ENCODE assay signal across 8 cellular contexts in the genomic region with DNA sequence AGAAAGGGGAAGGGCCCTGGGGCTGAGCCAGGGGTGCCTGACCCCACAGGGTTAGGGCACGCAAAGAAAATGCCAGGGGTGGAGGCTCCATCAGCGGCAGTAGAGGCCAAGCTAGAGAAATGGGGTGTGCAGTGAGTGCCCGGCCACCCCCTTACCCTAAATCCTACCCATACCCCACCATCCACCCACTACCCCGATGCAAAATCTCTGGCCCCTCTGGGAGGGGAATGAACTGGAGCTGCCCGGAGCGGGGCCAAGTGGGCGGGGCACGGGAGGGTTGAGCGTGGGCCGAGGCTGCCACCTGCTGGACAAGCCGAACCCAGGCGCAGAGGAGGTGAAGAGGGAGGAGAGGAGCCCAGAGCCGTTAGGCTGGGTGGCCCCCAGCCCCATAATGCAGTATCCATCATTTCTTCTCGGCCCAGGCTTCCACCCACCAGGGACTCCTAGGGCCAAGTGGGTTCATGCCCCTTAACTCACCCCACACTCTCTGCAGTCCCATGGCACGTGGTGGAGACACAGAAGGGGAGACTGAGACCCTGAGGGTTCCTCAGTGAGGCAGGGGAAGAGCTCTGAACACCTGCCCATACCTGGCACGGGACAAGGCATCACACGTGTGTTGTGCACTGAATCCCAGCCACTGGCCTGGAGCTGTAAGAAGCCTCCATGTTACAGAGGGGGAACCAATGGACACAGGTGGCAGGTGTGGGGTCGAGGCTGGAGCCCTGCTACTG. TPM values are rescaled to one million over a fixed set of nuclear protein-coding genes. Genes with fewer than 3 reads are reported as not detected.
DNase-seq lines count a peak whose midpoint lies in the region; ATAC-seq and TF ChIP-seq lines count a peak whose summit lies in the region.

No MANE protein-coding gene starts in this region.

- peak; percentile 34 to 44 (median 43) for DNase-seq in CD4-positive, CD25-positive, alpha-beta regulatory T cell
- DNase-seq in HL-60 (ENCODE audit: low read depth in 1 of 2, low spot score in 1 of 2) = peak in 1 of 2 experiments; percentile 48
- DNase-seq in RKO (ENCODE audit: low spot score) = peak; percentile 26
- peak; percentile 51 for DNase-seq in activated T-helper 9 cell treated with anti-CD3 and anti-CD28 coated beads, Interleukin-2, amount 50 U/mL, for 16 hours (ENCODE audit: low read depth)
- peak; percentile 39 for DNase-seq in fibroblast of villous mesenchyme (ENCODE audit: low read depth)
- peak; percentile 34 for DNase-seq in occipital lobe (lab: John Stamatoyannopoulos, UW)
- peak; percentile 25 for DNase-seq in thoracic aorta (ENCODE audit: low spot score)

- peaks cover 5% of the 10 kb centered on the region for H3K4me1 ChIP-seq in CD4-positive, CD25-positive, alpha-beta regulatory T cell (ENCODE audit: control insufficient read depth, insufficient read depth, low read length, poor library complexity, severe bottlenecking)
- H3K4me1 ChIP-seq in thoracic aorta (ENCODE audit: control insufficient read depth in 1 of 2, low read depth in 2 of 2) = peaks cover 0 to 2% of the 10 kb centered on the region in 2 donors

- H3K9me3 Mint-ChIP-seq in CD4-positive, CD25-positive, alpha-beta regulatory T cell = no peaks in the 10 kb centered on the region

- H3K27ac Mint-ChIP-seq in CD4-positive, CD25-positive, alpha-beta regulatory T cell = no peak overlapping the region

- H3K4me3 Mint-ChIP-seq in CD4-positive, CD25-positive, alpha-beta regulatory T cell = no peak overlapping the region

- ATAC-seq in CD4-positive, CD25-positive, alpha-beta regulatory T cell (ENCODE audit: low read depth in 2 of 2) = peak; percentile 36 to 69
- no peak for ATAC-seq in thoracic aorta (ENCODE audit: insufficient number of reproducible peaks, low FRiP score, low read depth)
- ATAC-seq in HG03457 (IDR thresholded peaks at IDR 0.05; ENCODE audit: unreplicated experiment) = no peak

- no peaks in the 10 kb centered on the region for H3K9me3 ChIP-seq in CD4-positive, CD25-positive, alpha-beta regulatory T cell (ENCODE audit: control insufficient read depth in 2 of 2, low read length in 2 of 2)
- H3K9me3 ChIP-seq in thoracic aorta = no peaks in the 10 kb centered on the region

- H3K27me3 Mint-ChIP-seq in CD4-positive, CD25-positive, alpha-beta regulatory T cell = peaks cover 5% of the 10 kb centered on the region

- no peaks in the 10 kb centered on the region for H3K36me3 Mint-ChIP-seq in CD4-positive, CD25-positive, alpha-beta regulatory T cell

- TF ChIP-seq CTCF in HL-60 (IDR thresholded peaks at IDR 0.05; ENCODE audit: insufficient read depth, low read length) (peak; percentile 62), fibroblast of villous mesenchyme (IDR thresholded peaks at IDR 0.05; ENCODE audit: insufficient read depth, low read depth, low read length) (peak; percentile 87), thoracic aorta (IDR thresholded peaks at IDR 0.05) (peak; percentile 94)

- no peaks in the 10 kb centered on the region for H3K36me3 ChIP-seq in CD4-positive, CD25-positive, alpha-beta regulatory T cell (ENCODE audit: control insufficient read depth, insufficient read depth, low read length)
- H3K36me3 ChIP-seq in thoracic aorta = no peaks in the 10 kb centered on the region

- H3K4me1 Mint-ChIP-seq in CD4-positive, CD25-positive, alpha-beta regulatory T cell = peaks cover 0 to 2% (median 0%) of the 10 kb centered on the region in 4 donors

- H3K4me3 ChIP-seq in CD4-positive, CD25-positive, alpha-beta regulatory T cell (ENCODE audit: low read depth, low read length) = no peak overlapping the region
- H3K4me3 ChIP-seq in HL-60 (replicated peaks; ENCODE audit: insufficient read depth, low read length) = no peak overlapping the region
- no peak overlapping the region for H3K4me3 ChIP-seq in fibroblast of villous mesenchyme (ENCODE audit: low read depth, low read length)
- H3K4me3 ChIP-seq in thoracic aorta = no peak overlapping the region

- no peak overlapping the region for H3K27ac ChIP-seq in CD4-positive, CD25-positive, alpha-beta regulatory T cell (ENCODE audit: insufficient read depth, low read length, poor library complexity, severe bottlenecking)
- H3K27ac ChIP-seq in HL-60 (replicated peaks) = no peak overlapping the region
- no peak overlapping the region for H3K27ac ChIP-seq in thoracic aorta

- no peaks in the 10 kb centered on the region for H3K27me3 ChIP-seq in CD4-positive, CD25-positive, alpha-beta regulatory T cell (ENCODE audit: control insufficient read depth, insufficient read depth, low read length)
- H3K27me3 ChIP-seq in HL-60 (ENCODE audit: insufficient read depth, poor library complexity, severe bottlenecking) (no peaks in the 10 kb centered on the region), thoracic aorta (replicated peaks; ENCODE audit: insufficient read depth) (no peaks in the 10 kb centered on the region)

RNA-seq across cellular contexts. Expression of gene C1QC, which starts 1.4 kb away (rescaled TPM):
- total RNA-seq in CD4-positive, CD25-positive, alpha-beta regulatory T cell = not detected
- not detected for polyA plus RNA-seq in CD4-positive, CD25-positive, alpha-beta regulatory T cell
- total RNA-seq in fibroblast of villous mesenchyme (not detected in 2 replicates), occipital lobe (7.5 TPM), thoracic aorta (100 to 1,000 TPM; 241 to 542 TPM)

RNA-seq across cellular contexts. Expression of gene C1QA, which starts 5.6 kb away (rescaled TPM):
- total RNA-seq in CD4-positive, CD25-positive, alpha-beta regulatory T cell = not detected
- not detected for polyA plus RNA-seq in CD4-positive, CD25-positive, alpha-beta regulatory T cell
- total RNA-seq in fibroblast of villous mesenchyme = not detected in 2 replicates
- total RNA-seq in occipital lobe = 10.9 TPM
- 100 to 1,000 TPM; 234 to 501 TPM for total RNA-seq in thoracic aorta

RNA-seq across cellular contexts. Expression of gene C1QB, which starts 11.0 kb away (rescaled TPM):
- not detected for total RNA-seq in CD4-positive, CD25-positive, alpha-beta regulatory T cell
- not detected for polyA plus RNA-seq in CD4-positive, CD25-positive, alpha-beta regulatory T cell
- not detected in 2 replicates for total RNA-seq in fibroblast of villous mesenchyme
- 4.8 TPM for total RNA-seq in occipital lobe
- total RNA-seq in thoracic aorta = 100 to 1,000 TPM; 448 to 884 TPM

Comparison
In these comparisons a context has a peak if more than half of its experiments do, and no peak if none do; other contexts are left out.
1. ATAC-seq: peak in CD4-positive, CD25-positive, alpha-beta regulatory T cell (2 of 2); none in thoracic aorta (single experiment) and HG03457 (single experiment).
2. RNA of gene C1QC, which starts 1.4 kb away (total RNA-seq): 241 to 542 TPM in thoracic aorta; 7.5 TPM in occipital lobe (single experiment), not detected in CD4-positive, CD25-positive, alpha-beta regulatory T cell (single experiment) and not detected in fibroblast of villous mesenchyme; every median in the first group is over 10 times any median in the second.
3. RNA of gene C1QA, which starts 5.6 kb away (total RNA-seq): 234 to 501 TPM in thoracic aorta; 10.9 TPM in occipital lobe (single experiment), not detected in CD4-positive, CD25-positive, alpha-beta regulatory T cell (single experiment) and not detected in fibroblast of villous mesenchyme; every median in the first group is over 10 times any median in the second.
4. RNA of gene C1QB, which starts 11.0 kb away (total RNA-seq): 448 to 884 TPM in thoracic aorta; 4.8 TPM in occipital lobe (single experiment), not detected in CD4-positive, CD25-positive, alpha-beta regulatory T cell (single experiment) and not detected in fibroblast of villous mesenchyme; every median in the first group is over 10 times any median in the second.
5. Peak in every context shown above with its lines, with median percentiles within 50 percentile points of each other: CTCF ChIP-seq.